ENCODE assay signal across 21 cellular contexts in genomic region chr20:31972481-31973386, GRCh38. TPM values are rescaled to one million over a fixed set of nuclear protein-coding genes. Genes with fewer than 3 reads are reported as not detected.
DNase-seq lines count a peak whose midpoint lies in the region; ATAC-seq, FAIRE-seq and TF ChIP-seq lines count a peak whose summit lies in the region.
"Had no signal": no experiment of that assay in that cellular context is flagged by ENCODE, and none has a peak within 500 bp of the region (broad histone marks: within the 10 kb centered on the region; RNA-seq: fewer than 3 reads in every experiment).

No MANE protein-coding gene starts in this region.

- no peak overlapping the region for H2BK5ac ChIP-seq in neuronal stem cell (ENCODE audit: low read length)

- H3K4me1 ChIP-seq in endodermal cell (ENCODE audit: control insufficient read depth, insufficient read depth, low read length), result peaks cover 23% of the 10 kb centered on the region
- H3K4me1 ChIP-seq in neuronal stem cell (ENCODE audit: control insufficient read depth in 2 of 2, insufficient read depth in 1 of 2, low read depth in 1 of 2, low read length in 2 of 2), result peaks cover 11 to 16% of the 10 kb centered on the region in 2 donors
- H3K4me1 ChIP-seq: HAP-1 had no signal

- peaks cover 63% of the 10 kb centered on the region for H3K4me1 Mint-ChIP-seq in endodermal cell

- no peak overlapping the region for H3K4ac ChIP-seq in neuronal stem cell (ENCODE audit: low read length)

- no peak overlapping the region for H4K91ac ChIP-seq in neuronal stem cell (ENCODE audit: low read depth, low read length, poor library complexity)

- H3K4me3 ChIP-seq in endodermal cell (ENCODE audit: low read length) (no peak overlapping the region), neuronal stem cell (ENCODE audit: low read length in 2 of 2) (no peak overlapping the region)
- H3K4me3 ChIP-seq: HAP-1 had no signal

- in situ Hi-C loops in GM13976 (cut with MboI; ENCODE audit: low sequenced_read_pairs, unreplicated experiment), result no loop called here

- no peaks in the 10 kb centered on the region for H3K9me3 Mint-ChIP-seq in endodermal cell
- H3K9me3 Mint-ChIP-seq: activated CD4-positive, alpha-beta memory T cell treated with anti-CD3 and anti-CD28 coated beads for 36 hours; activated naive CD8-positive, alpha-beta T cell treated with anti-CD3 and anti-CD28 coated beads for 36 hours; activated T-cell treated with anti-CD3 and anti-CD28 coated beads, Interleukin-2, amount 50 U/mL, for 24 hours had no signal

- no peaks in the 10 kb centered on the region for H3K36me3 ChIP-seq in endodermal cell (ENCODE audit: control insufficient read depth, insufficient read depth, low read length)
- H3K36me3 ChIP-seq in neuronal stem cell (replicated peaks in 1 of 2; ENCODE audit: control insufficient read depth in 2 of 2, insufficient read depth in 2 of 2, low read length in 2 of 2), result no peaks in the 10 kb centered on the region
- H3K36me3 ChIP-seq: HAP-1 had no signal

- ATAC-seq in HG02970 (IDR thresholded peaks at IDR 0.05; ENCODE audit: low FRiP score, unreplicated experiment), result no peak

- DNase-seq in EL (peak; percentile 85), NCI-H82 treated with DMSO at 0.1 percent for 48 hours (lab: John Stamatoyannopoulos, UW; ENCODE audit: unreplicated experiment) (peak; percentile 97), endodermal cell (peak; percentile 60), neuronal stem cell (ENCODE audit: low spot score) (no peak), GM13976 (ENCODE audit: low spot score) (no peak), GM12892 (ENCODE audit: insufficient read length) (no peak), GM20000 (ENCODE audit: low spot score) (no peak)
- DNase-seq: activated CD4-positive, alpha-beta memory T cell treated with anti-CD3 and anti-CD28 coated beads for 36 hours; activated naive CD8-positive, alpha-beta T cell treated with anti-CD3 and anti-CD28 coated beads for 36 hours; activated T-cell treated with anti-CD3 and anti-CD28 coated beads, Interleukin-2, amount 50 U/mL, for 24 hours; Caco-2; caudate nucleus; NCI-H187; NCI-H446 treated with DMSO at 0.1 percent for 48 hours; posterior cingulate gyrus; Right ventricle myocardium superior; small intestine; T-helper 1 cell had no signal

- no peak overlapping the region for H3K23ac ChIP-seq in neuronal stem cell (ENCODE audit: low read depth, low read length, poor library complexity)

- FAIRE-seq in GM12892 (lab: Jason Lieb, UNC), result no peak
- FAIRE-seq: small intestine had no signal

- H2BK120ac ChIP-seq in neuronal stem cell (ENCODE audit: low read depth, low read length), result no peak overlapping the region

- WGBS in endodermal cell (ENCODE audit: insufficient coverage in 1 of 2, insufficient read length in 1 of 2), 2 experiments, result 69 to 70% methylated on average over 3 to 8 of the region's 8 CpGs
- no CpG with 5 or more reads among the region's 8 CpGs for WGBS in neuronal stem cell (ENCODE audit: extremely low coverage in 2 of 2, insufficient read length in 2 of 2, insufficient replicate concordance in 1 of 2), 2 donors

- no peak overlapping the region for H3K4me2 ChIP-seq in neuronal stem cell (ENCODE audit: insufficient read depth, low read length, poor library complexity, severe bottlenecking)

- no peak overlapping the region for H3K14ac ChIP-seq in neuronal stem cell (ENCODE audit: low read length)

- H2AK5ac ChIP-seq in neuronal stem cell (ENCODE audit: low read depth, low read length), result no peak overlapping the region

- H2AFZ ChIP-seq in neuronal stem cell (ENCODE audit: low read length), result no peak overlapping the region

- no peaks in the 10 kb centered on the region for H3K36me3 Mint-ChIP-seq in endodermal cell (ENCODE audit: low read depth)
- H3K36me3 Mint-ChIP-seq: activated CD4-positive, alpha-beta memory T cell treated with anti-CD3 and anti-CD28 coated beads for 36 hours; activated naive CD8-positive, alpha-beta T cell treated with anti-CD3 and anti-CD28 coated beads for 36 hours had no signal

- H3K9me3 ChIP-seq in endodermal cell (ENCODE audit: control insufficient read depth, low read length) (no peaks in the 10 kb centered on the region), neuronal stem cell (replicated peaks in 1 of 2; ENCODE audit: control insufficient read depth in 2 of 2, insufficient read depth in 1 of 2, low read depth in 1 of 2, low read length in 2 of 2) (no peaks in the 10 kb centered on the region)
- H3K9me3 ChIP-seq: HAP-1 had no signal

- H3K4me3 Mint-ChIP-seq in endodermal cell, result peak overlapping the region; percentile 19
- H3K4me3 Mint-ChIP-seq: activated CD4-positive, alpha-beta memory T cell treated with anti-CD3 and anti-CD28 coated beads for 36 hours; activated naive CD8-positive, alpha-beta T cell treated with anti-CD3 and anti-CD28 coated beads for 36 hours; activated T-cell treated with anti-CD3 and anti-CD28 coated beads, Interleukin-2, amount 50 U/mL, for 24 hours had no signal

- no peak overlapping the region for H3K27ac ChIP-seq in endodermal cell (ENCODE audit: low read depth, low read length)
- H3K27ac ChIP-seq in neuronal stem cell (replicated peaks; ENCODE audit: low read length), result peak overlapping the region; percentile 32

- H3K18ac ChIP-seq in neuronal stem cell (ENCODE audit: low read length), result no peak overlapping the region

- H3K79me1 ChIP-seq in neuronal stem cell (ENCODE audit: low read depth, low read length), result no peaks in the 10 kb centered on the region

- H3K9ac ChIP-seq in endodermal cell (ENCODE audit: extremely low read depth, low read length, poor library complexity, severe bottlenecking) (no peak overlapping the region), neuronal stem cell (ENCODE audit: low read depth, low read length, poor library complexity) (no peak overlapping the region)

- no peak overlapping the region for H2BK12ac ChIP-seq in neuronal stem cell (ENCODE audit: low read length)

- peaks cover 47% of the 10 kb centered on the region for H3K27me3 Mint-ChIP-seq in endodermal cell (ENCODE audit: insufficient read depth)

- TF ChIP-seq CTCF in endodermal cell (conservative IDR thresholded peaks at IDR 0.05) (no peak), GM13976 (IDR thresholded peaks at IDR 0.05; ENCODE audit: borderline replicate concordance, control extremely low read depth, extremely low read depth, insufficient read depth, missing control alignments) (no peak), GM20000 (IDR thresholded peaks at IDR 0.05; ENCODE audit: extremely low read depth, missing control alignments) (no peak)

- H3K27me3 ChIP-seq in endodermal cell (ENCODE audit: control insufficient read depth, insufficient read depth, low read length, poor library complexity, severe bottlenecking) (peaks cover 14% of the 10 kb centered on the region), neuronal stem cell (ENCODE audit: control insufficient read depth in 3 of 3, insufficient read depth in 3 of 3, low read depth in 1 of 3, low read length in 3 of 3) (peaks cover 0 to 38% (median 7%) of the 10 kb centered on the region in 3 experiments)

- no peak overlapping the region for H2BK15ac ChIP-seq in neuronal stem cell (ENCODE audit: low read length)

- H4K8ac ChIP-seq in neuronal stem cell (ENCODE audit: low read depth, low read length), result no peak overlapping the region

- peak overlapping the region; percentile 82 for H3K27ac Mint-ChIP-seq in endodermal cell
- H3K27ac Mint-ChIP-seq: activated CD4-positive, alpha-beta memory T cell treated with anti-CD3 and anti-CD28 coated beads for 36 hours; activated naive CD8-positive, alpha-beta T cell treated with anti-CD3 and anti-CD28 coated beads for 36 hours; activated T-cell treated with anti-CD3 and anti-CD28 coated beads, Interleukin-2, amount 50 U/mL, for 24 hours had no signal

- no peak for TF ChIP-seq POLR2A in GM12892 (IDR thresholded peaks at IDR 0.05; ENCODE audit: low read depth, low read length)

RNA-seq across cellular contexts. Expression of gene XKR7, which starts 4.8 kb away (rescaled TPM):
- total RNA-seq in endodermal cell, result 1 to 10 TPM; 2.7 to 3.1 TPM
- polyA plus RNA-seq in endodermal cell (2013, experiment 1 of 2), result 3.9 TPM
- polyA plus RNA-seq in endodermal cell (2013, experiment 2 of 2), result 3.4 TPM
- polyA plus RNA-seq in neuronal stem cell (2013, experiment 1 of 2), result 0.06 TPM
- 0.07 TPM for polyA plus RNA-seq in neuronal stem cell (2013, experiment 2 of 2)
- polyA plus RNA-seq in GM12892 (2012; ENCODE audit: missing spikeins), result not detected
- total RNA-seq: activated CD4-positive, alpha-beta memory T cell treated with anti-CD3 and anti-CD28 coated beads for 36 hours; Caco-2; lower leg skin; Right ventricle myocardium superior had no signal

RNA-seq across cellular contexts. Expression of gene PDRG1, which starts 20.9 kb away (rescaled TPM):
- 10 to 100 TPM; 20.4 to 24.4 TPM for total RNA-seq in endodermal cell
- 19.2 TPM for polyA plus RNA-seq in endodermal cell (2013, experiment 1 of 2)
- 18.4 TPM for polyA plus RNA-seq in endodermal cell (2013, experiment 2 of 2)
- polyA plus RNA-seq in neuronal stem cell (2013, experiment 1 of 2), result 20.2 TPM
- polyA plus RNA-seq in neuronal stem cell (2013, experiment 2 of 2), result 20.3 TPM
- 19.5 TPM for polyA plus RNA-seq in GM12892 (2012; ENCODE audit: missing spikeins)

RNA-seq across cellular contexts. Expression of gene CCM2L, which starts 37.5 kb away (rescaled TPM):
- total RNA-seq in endodermal cell, result 1 to 10 TPM; 5.2 to 7.8 TPM
- polyA plus RNA-seq in endodermal cell (2013, experiment 1 of 2), result 2.2 TPM
- 2.2 TPM for polyA plus RNA-seq in endodermal cell (2013, experiment 2 of 2)
- polyA plus RNA-seq in neuronal stem cell (2013, experiment 1 of 2), result 1.4 TPM
- polyA plus RNA-seq in neuronal stem cell (2013, experiment 2 of 2), result 1.2 TPM
- polyA plus RNA-seq in GM12892 (2012; ENCODE audit: missing spikeins), result not detected
- total RNA-seq: activated CD4-positive, alpha-beta memory T cell treated with anti-CD3 and anti-CD28 coated beads for 36 hours; activated naive CD8-positive, alpha-beta T cell treated with anti-CD3 and anti-CD28 coated beads for 36 hours had no signal

Comparison
In these comparisons a context has a peak if more than half of its experiments do, and no peak if none do; other contexts are left out.
1. DNase-seq: peak in EL (single experiment), NCI-H82 treated with DMSO at 0.1 percent for 48 hours (single experiment) and endodermal cell (single experiment); none in neuronal stem cell (single experiment), GM13976 (single experiment), GM12892 (single experiment) and GM20000 (single experiment).